ENCODE assay signal across 17 cellular contexts in genomic region chr7:594212-594913, GRCh38.
DNase-seq lines count a peak whose midpoint lies in the region; ATAC-seq and TF ChIP-seq lines count a peak whose summit lies in the region.
"Had no signal": no experiment of that assay in that cellular context is flagged by ENCODE, and none has a peak within 500 bp of the region (broad histone marks: within the 10 kb centered on the region; RNA-seq: fewer than 3 reads in every experiment).

No MANE protein-coding gene starts in this region.

- H3K4me3 Mint-ChIP-seq in stimulated activated naive CD8-positive, alpha-beta T cell treated with anti-CD3 and anti-CD28 coated beads, Interleukin-15, amount 100 ng/mL, for 72 hours = peak overlapping the region; percentile 75 to 81

- H3K9me3 ChIP-seq in left ventricle myocardium inferior (replicated peaks) (peaks cover 4% of the 10 kb centered on the region), HUES6 (ENCODE audit: control insufficient read depth, insufficient read depth, low read depth, low read length) (no peaks in the 10 kb centered on the region), uterus (no peaks in the 10 kb centered on the region), BE2C (no peaks in the 10 kb centered on the region)
- H3K9me3 ChIP-seq: A549 had no signal

- H3K4me3 ChIP-seq in left ventricle myocardium inferior (no peak overlapping the region), HUES6 (ENCODE audit: low read depth, low read length) (no peak overlapping the region), uterus (no peak overlapping the region), BE2C (ENCODE audit: low read depth, low read length) (no peak overlapping the region)
- H3K4me3 ChIP-seq: A549, GM23248 had no signal

- peaks cover 0 to 12% of the 10 kb centered on the region in 2 donors for H3K9me3 Mint-ChIP-seq in stimulated activated naive CD8-positive, alpha-beta T cell treated with anti-CD3 and anti-CD28 coated beads, Interleukin-15, amount 100 ng/mL, for 72 hours

- no peak for TF ChIP-seq POLR2A in uterus (IDR thresholded peaks at IDR 0.05)

- H3K36me3 ChIP-seq in left ventricle myocardium inferior = peaks cover 4% of the 10 kb centered on the region
- H3K36me3 ChIP-seq in HUES6 (ENCODE audit: control insufficient read depth, insufficient read depth, low read length) = peaks cover 5% of the 10 kb centered on the region; the same call in 1 of the 2 replicates
- H3K36me3 ChIP-seq in uterus = no peaks in the 10 kb centered on the region
- no peaks in the 10 kb centered on the region for H3K36me3 ChIP-seq in BE2C

- H3K27me3 ChIP-seq in left ventricle myocardium inferior (ENCODE audit: low read depth) (no peaks in the 10 kb centered on the region), HUES6 (ENCODE audit: control insufficient read depth, insufficient read depth, low read length) (no peaks in the 10 kb centered on the region), uterus (no peaks in the 10 kb centered on the region), BE2C (no peaks in the 10 kb centered on the region)

- DNase-seq in left ventricle myocardium superior (peak; percentile 26), left ventricle myocardium inferior (no peak), uterus (no peak), BE2C (no peak)
- DNase-seq in stimulated activated naive CD8-positive, alpha-beta T cell treated with anti-CD3 and anti-CD28 coated beads, Interleukin-15, amount 100 ng/mL, for 72 hours = no peak
- DNase-seq: DMS79 treated with DMSO at 0.1 percent for 48 hours, GM23248, NCI-H1092 treated with DMSO at 0.1 percent for 48 hours, NCI-H2081, NCI-H2171 treated with DMSO at 0.1 percent for 48 hours, NCI-H748 treated with DMSO at 0.1 percent for 48 hours had no signal

- ATAC-seq in left ventricle myocardium superior (no peak), GM21367 (IDR thresholded peaks at IDR 0.05; ENCODE audit: unreplicated experiment) (no peak)
- no peak for ATAC-seq in stimulated activated naive CD8-positive, alpha-beta T cell treated with anti-CD3 and anti-CD28 coated beads, Interleukin-15, amount 100 ng/mL, for 72 hours
- ATAC-seq: HCT116 had no signal

- no peak overlapping the region for H3K27ac ChIP-seq in left ventricle myocardium inferior (replicated peaks)
- H3K27ac ChIP-seq in HUES6 (ENCODE audit: low read depth, low read length) = 0 out of 2 replicates have a peak overlapping the region, but pooled peaks have one; percentile 38
- peak overlapping the region; percentile 10 for H3K27ac ChIP-seq in angular gyrus (ENCODE audit: low read depth, low read length)
- no peak overlapping the region for H3K27ac ChIP-seq in uterus
- H3K27ac ChIP-seq: A549, C4-2B, GM23248 had no signal

- intact Hi-C loops in left ventricle myocardium superior (cut with micrococcal nuclease) = no loop called here
- intact Hi-C loops in left ventricle myocardium inferior (cut with micrococcal nuclease) = no loop called here
- intact Hi-C loops in uterus (cut with DNase I; ENCODE audit: low total_unique reads) = loop anchor here (5.0 kb wide), 1 partner anchor 72 kb away; no protein-coding TSS in a partner anchor

- peak overlapping the region in 1 of 2 donors; percentile 95 for H3K27ac Mint-ChIP-seq in stimulated activated naive CD8-positive, alpha-beta T cell treated with anti-CD3 and anti-CD28 coated beads, Interleukin-15, amount 100 ng/mL, for 72 hours

- peaks cover 90% of the 10 kb centered on the region for H3K4me1 Mint-ChIP-seq in stimulated activated naive CD8-positive, alpha-beta T cell treated with anti-CD3 and anti-CD28 coated beads, Interleukin-15, amount 100 ng/mL, for 72 hours

- TF ChIP-seq CTCF in left ventricle myocardium inferior (IDR thresholded peaks at IDR 0.05; ENCODE audit: borderline replicate concordance) (no peak), uterus (IDR thresholded peaks at IDR 0.05) (no peak), BE2C (IDR thresholded peaks at IDR 0.05; ENCODE audit: low read depth, low read length) (no peak)

- H3K27me3 Mint-ChIP-seq in stimulated activated naive CD8-positive, alpha-beta T cell treated with anti-CD3 and anti-CD28 coated beads, Interleukin-15, amount 100 ng/mL, for 72 hours = no peaks in the 10 kb centered on the region

- H3K9ac ChIP-seq in HUES6 (ENCODE audit: low read length) = no peak overlapping the region
- H3K9ac ChIP-seq: GM23248 had no signal

- H3K4me1 ChIP-seq in left ventricle myocardium inferior (peaks cover 13% of the 10 kb centered on the region), HUES6 (ENCODE audit: control insufficient read depth, insufficient read depth, low read length) (no peaks in the 10 kb centered on the region), uterus (peaks cover 0 to 11% of the 10 kb centered on the region in 2 donors), BE2C (no peaks in the 10 kb centered on the region)
- H3K4me1 ChIP-seq: A549 had no signal

Comparison
In these comparisons a context has a peak if more than half of its experiments do, and no peak if none do; other contexts are left out.
1. H3K27ac ChIP-seq: peak in HUES6 (single experiment) and angular gyrus (single experiment); none in left ventricle myocardium inferior (single experiment) and uterus (0 of 2).